In genomic region chr2:35714883-35715282, GRCh38 we compare ENCODE assay signal across 2 cellular contexts.
TF ChIP-seq lines count a peak whose summit lies in the region.

No MANE protein-coding gene starts in this region.

TF ChIP-seq in IMR-90, 13 proteins besides CTCF, POLR2A, EP300 and RAD21:
- TF ChIP-seq CEBPB (IDR thresholded peaks at IDR 0.05; ENCODE audit: low read depth, low read length): peak; percentile 75
- TF ChIP-seq RCOR1 (IDR thresholded peaks at IDR 0.05; ENCODE audit: insufficient replicate concordance, low read length): no peak
TF ChIP-seq in IMR-90: peak in this region for 1.

TF ChIP-seq in K562, 482 proteins besides CTCF, POLR2A, EP300 and RAD21:
- TF ChIP-seq SMARCA4 (IDR thresholded peaks at IDR 0.05): no peak
- no peak for TF ChIP-seq CEBPG (CRISPR knock-in tag; IDR thresholded peaks at IDR 0.05)
- TF ChIP-seq CEBPG (tag; conservative IDR thresholded peaks at IDR 0.05 in 1 of 2, IDR thresholded peaks at IDR 0.05 in 1 of 2): peak in 1 of 2 experiments; percentile 82; a peak in 2 of 4 replicates
- no peak for TF ChIP-seq RFX1 (IDR thresholded peaks at IDR 0.05)
- no peak for TF ChIP-seq ZNF407 (IDR thresholded peaks at IDR 0.05; ENCODE audit: low read depth)
- no peak for TF ChIP-seq BRF2 (IDR thresholded peaks at IDR 0.05; ENCODE audit: borderline replicate concordance, insufficient read depth, insufficient read length)
- no peak for TF ChIP-seq DLX4 (CRISPR knock-in tag; IDR thresholded peaks at IDR 0.05)
- TF ChIP-seq, protein P1, sequence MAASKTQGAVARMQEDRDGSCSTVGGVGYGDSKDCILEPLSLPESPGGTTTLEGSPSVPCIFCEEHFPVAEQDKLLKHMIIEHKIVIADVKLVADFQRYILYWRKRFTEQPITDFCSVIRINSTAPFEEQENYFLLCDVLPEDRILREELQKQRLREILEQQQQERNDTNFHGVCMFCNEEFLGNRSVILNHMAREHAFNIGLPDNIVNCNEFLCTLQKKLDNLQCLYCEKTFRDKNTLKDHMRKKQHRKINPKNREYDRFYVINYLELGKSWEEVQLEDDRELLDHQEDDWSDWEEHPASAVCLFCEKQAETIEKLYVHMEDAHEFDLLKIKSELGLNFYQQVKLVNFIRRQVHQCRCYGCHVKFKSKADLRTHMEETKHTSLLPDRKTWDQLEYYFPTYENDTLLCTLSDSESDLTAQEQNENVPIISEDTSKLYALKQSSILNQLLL (CRISPR knock-in tag; IDR thresholded peaks at IDR 0.05; ENCODE audit: borderline replicate concordance): no peak
- TF ChIP-seq RBM14 (IDR thresholded peaks at IDR 0.05; ENCODE audit: borderline replicate concordance, insufficient read depth, low read depth, low read length): no peak
- TF ChIP-seq ZNF511 (CRISPR knock-in tag; IDR thresholded peaks at IDR 0.05): no peak
- TF ChIP-seq, protein P2, sequence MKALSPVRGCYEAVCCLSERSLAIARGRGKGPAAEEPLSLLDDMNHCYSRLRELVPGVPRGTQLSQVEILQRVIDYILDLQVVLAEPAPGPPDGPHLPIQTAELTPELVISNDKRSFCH (CRISPR knock-in tag; IDR thresholded peaks at IDR 0.05): no peak
- TF ChIP-seq, protein P2 (tag; IDR thresholded peaks at IDR 0.05): no peak
- TF ChIP-seq, protein P3, sequence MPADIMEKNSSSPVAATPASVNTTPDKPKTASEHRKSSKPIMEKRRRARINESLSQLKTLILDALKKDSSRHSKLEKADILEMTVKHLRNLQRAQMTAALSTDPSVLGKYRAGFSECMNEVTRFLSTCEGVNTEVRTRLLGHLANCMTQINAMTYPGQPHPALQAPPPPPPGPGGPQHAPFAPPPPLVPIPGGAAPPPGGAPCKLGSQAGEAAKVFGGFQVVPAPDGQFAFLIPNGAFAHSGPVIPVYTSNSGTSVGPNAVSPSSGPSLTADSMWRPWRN (IDR thresholded peaks at IDR 0.05; ENCODE audit: low read depth): no peak
- no peak for TF ChIP-seq ZNF717 (CRISPR knock-in tag; IDR thresholded peaks at IDR 0.05)
- TF ChIP-seq FOXJ2 (tag; IDR thresholded peaks at IDR 0.05): no peak
- peak; percentile 49 for TF ChIP-seq CEBPB (tag; IDR thresholded peaks at IDR 0.05)
- TF ChIP-seq ZFP91 (CRISPR knock-in tag; IDR thresholded peaks at IDR 0.05): no peak
